ENCODE assay signal across 9 cellular contexts in the genomic region with DNA sequence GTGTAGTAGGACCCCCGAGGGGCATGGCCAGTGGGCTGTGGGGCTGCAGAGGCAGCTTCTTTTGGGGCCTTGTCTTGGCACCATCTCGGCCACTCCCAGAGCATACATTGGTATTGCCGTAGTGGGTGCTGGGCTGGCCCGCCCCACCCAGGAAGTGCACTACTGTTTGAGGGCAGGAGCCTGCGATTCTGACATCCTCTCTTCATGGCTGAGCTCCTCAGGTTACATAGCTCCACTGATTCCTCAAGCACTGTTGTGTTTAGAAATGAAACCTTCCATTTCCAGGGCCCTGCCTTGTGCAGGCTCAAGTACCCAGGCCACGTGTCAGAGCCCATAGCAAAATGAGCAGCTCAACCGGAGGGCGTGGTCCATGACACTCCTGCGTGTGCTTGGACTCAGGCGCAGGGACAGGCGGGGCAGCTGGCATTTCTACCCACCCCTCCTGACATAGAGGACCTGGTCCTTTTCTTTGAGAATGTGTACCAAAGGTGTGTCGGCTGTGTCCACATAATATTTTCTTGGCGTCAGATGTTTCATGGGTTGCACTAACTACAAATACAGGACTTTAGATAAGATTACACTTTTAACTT.
A peak's percentile ranks its signal among the peaks of the same experiment; 100 is the strongest.
DNase-seq lines count a peak whose midpoint lies in the region; ATAC-seq and TF ChIP-seq lines count a peak whose summit lies in the region.
"Had no signal": no experiment of that assay in that cellular context is flagged by ENCODE, and none has a peak within 500 bp of the region (broad histone marks: within the 10 kb centered on the region; RNA-seq: fewer than 3 reads in every experiment).

No MANE protein-coding gene starts in this region.

- H3K4me1 ChIP-seq in PC-3 (ENCODE audit: insufficient read depth, low read length) (peaks cover 91% of the 10 kb centered on the region), neural progenitor cell (peaks cover 10% of the 10 kb centered on the region)

- intact Hi-C loops in PC-3 (cut with micrococcal nuclease) = loop anchor here (1.0 to 10.0 kb wide), 2 partner anchors 65 to 127 kb away; no protein-coding TSS in a partner anchor

- POLR2A ChIA-PET in PC-3 (lab: Charles Lee; ENCODE audit: unreplicated experiment) = interaction anchor here (0.5 to 1.7 kb wide), 4 partner anchors 9 to 1258 kb away, joined by 3 to 13 read pairs (median 8); no protein-coding TSS in a partner anchor

- DNase-seq in PC-3 (peak; percentile 93), KG1 (lab: John Stamatoyannopoulos, UW) (no peak), neural progenitor cell (ENCODE audit: low spot score) (no peak)
- DNase-seq in stimulated activated CD4-positive, alpha-beta T cell treated with anti-CD3 and anti-CD28 coated beads, Interleukin-15, amount 100 ng/mL, for 24 hours = peak; percentile 66

- peak overlapping the region; percentile 80 for H3K9ac ChIP-seq in PC-3 (ENCODE audit: low read length)
- no peak overlapping the region for H3K9ac ChIP-seq in neural progenitor cell

- no peak for TF ChIP-seq CTCF in PC-3 (conservative IDR thresholded peaks at IDR 0.05; ENCODE audit: low read depth, low read length)
- TF ChIP-seq CTCF in neural progenitor cell (IDR thresholded peaks at IDR 0.05) = no peak

- H3K36me3 Mint-ChIP-seq in activated naive CD8-positive, alpha-beta T cell = peaks cover 22% of the 10 kb centered on the region
- peaks cover 11% of the 10 kb centered on the region for H3K36me3 Mint-ChIP-seq in neural progenitor cell

- H4K20me1 ChIP-seq in PC-3 (ENCODE audit: low read length) = no peaks in the 10 kb centered on the region
- no peaks in the 10 kb centered on the region for H4K20me1 ChIP-seq in neural progenitor cell (ENCODE audit: low read depth)

- H3K79me2 ChIP-seq in PC-3 (ENCODE audit: low read length) (peaks cover 93% of the 10 kb centered on the region), neural progenitor cell (ENCODE audit: low read depth) (no peaks in the 10 kb centered on the region)

- H3K4me1 Mint-ChIP-seq in activated naive CD8-positive, alpha-beta T cell (ENCODE audit: low read depth) = peaks cover 97% of the 10 kb centered on the region
- peaks cover 23% of the 10 kb centered on the region for H3K4me1 Mint-ChIP-seq in neural progenitor cell

- H3K27me3 ChIP-seq in PC-3 (ENCODE audit: low read length) (no peaks in the 10 kb centered on the region), neural progenitor cell (no peaks in the 10 kb centered on the region)

- H3K36me3 ChIP-seq in PC-3 (ENCODE audit: low read depth, low read length) = peaks cover 28% of the 10 kb centered on the region
- no peaks in the 10 kb centered on the region for H3K36me3 ChIP-seq in neural progenitor cell

- H3K27me3 Mint-ChIP-seq in activated naive CD8-positive, alpha-beta T cell = no peaks in the 10 kb centered on the region
- H3K27me3 Mint-ChIP-seq in neural progenitor cell (ENCODE audit: insufficient read depth, low read depth) = peaks cover 5% of the 10 kb centered on the region

- CTCF ChIA-PET in PC-3 (lab: Charles Lee) = interaction anchor here (1.0 to 1.1 kb wide), 2 partner anchors 8 to 21 kb away, joined by 3 to 4 read pairs; no protein-coding TSS in a partner anchor

- no peaks in the 10 kb centered on the region for H3K9me2 ChIP-seq in PC-3 (replicated peaks; ENCODE audit: low read length)

- H2AFZ ChIP-seq in PC-3 (ENCODE audit: low read length) (no peak overlapping the region), neural progenitor cell (replicated peaks) (no peak overlapping the region)

- H3K9me3 Mint-ChIP-seq in activated naive CD8-positive, alpha-beta T cell (ENCODE audit: low read depth) = no peaks in the 10 kb centered on the region
- H3K9me3 Mint-ChIP-seq in neural progenitor cell = peaks cover 2% of the 10 kb centered on the region

- H3K4me3 ChIP-seq in PC-3 (ENCODE audit: low read length) = peak overlapping the region; percentile 47
- H3K4me3 ChIP-seq in neural progenitor cell = no peak overlapping the region

- ATAC-seq in GM19023 (IDR thresholded peaks at IDR 0.05; ENCODE audit: unreplicated experiment) = peak; percentile 50
- ATAC-seq in HG02885 (IDR thresholded peaks at IDR 0.05; ENCODE audit: poor library complexity, unreplicated experiment) = peak; percentile 66
- peak; percentile 79 for ATAC-seq in PC-3
- ATAC-seq in HG02970 (IDR thresholded peaks at IDR 0.05; ENCODE audit: low FRiP score, unreplicated experiment) = no peak

- H3K4me2 ChIP-seq in PC-3 (ENCODE audit: low read length) (peak overlapping the region; percentile 86), neural progenitor cell (no peak overlapping the region)

- no TSS peak for BruUV-seq in PC-3 (replicated peaks; lab: Mats Ljungman, UMichigan)

- peaks cover 9% of the 10 kb centered on the region for H3F3A ChIP-seq in PC-3 (ENCODE audit: low read length, unreplicated experiment)
- H3F3A ChIP-seq in neural progenitor cell (ENCODE audit: low read depth) = no peaks in the 10 kb centered on the region

- H3K4me3 Mint-ChIP-seq in activated naive CD8-positive, alpha-beta T cell = peak overlapping the region; percentile 83
- H3K4me3 Mint-ChIP-seq in neural progenitor cell = no peak overlapping the region

- H3K27ac ChIP-seq in PC-3 (ENCODE audit: low read length) = peak overlapping the region; percentile 96
- no peak overlapping the region for H3K27ac ChIP-seq in neural progenitor cell
- H3K27ac ChIP-seq: VCaP had no signal

- peak overlapping the region; percentile 70 for H3K27ac Mint-ChIP-seq in activated naive CD8-positive, alpha-beta T cell
- no peak overlapping the region for H3K27ac Mint-ChIP-seq in neural progenitor cell

- H3K9me3 ChIP-seq in PC-3 (ENCODE audit: low read length) (no peaks in the 10 kb centered on the region; the same call in 1 of the 2 replicates), neural progenitor cell (ENCODE audit: low read depth) (no peaks in the 10 kb centered on the region)

Comparison
In these comparisons a context has a peak if more than half of its experiments do, and no peak if none do; other contexts are left out.
1. DNase-seq: peak in PC-3 (single experiment) and stimulated activated CD4-positive, alpha-beta T cell treated with anti-CD3 and anti-CD28 coated beads, Interleukin-15, amount 100 ng/mL, for 24 hours (single experiment); none in KG1 (single experiment) and neural progenitor cell (single experiment).